10 cellular contexts compared by ENCODE assay signal in genomic region chr14:99275222-99275584, GRCh38. TPM values are rescaled to one million over a fixed set of nuclear protein-coding genes. Genes with fewer than 3 reads are reported as not detected.
A peak's percentile ranks its signal among the peaks of the same experiment; 100 is the strongest.
DNase-seq lines count a peak whose midpoint lies in the region; ATAC-seq and TF ChIP-seq lines count a peak whose summit lies in the region.
"Had no signal": no experiment of that assay in that cellular context is flagged by ENCODE, and none has a peak within 500 bp of the region (broad histone marks: within the 10 kb centered on the region; RNA-seq: fewer than 3 reads in every experiment).

No MANE protein-coding gene starts in this region.

- peaks cover 25% of the 10 kb centered on the region for H3K27me3 Mint-ChIP-seq in Caco-2 (ENCODE audit: insufficient read depth, unreplicated experiment)
- H3K27me3 Mint-ChIP-seq in activated T-helper 17 cell treated with anti-CD3 and anti-CD28 coated beads, Interleukin-2, amount 50 U/mL, for 72 hours, result no peaks in the 10 kb centered on the region

- H3K27ac ChIP-seq in BLaER1, result no peak overlapping the region
- no peak overlapping the region for H3K27ac ChIP-seq in iPS-20b (ENCODE audit: low read length)
- no peak overlapping the region for H3K27ac ChIP-seq in coronary artery
- H3K27ac ChIP-seq: thyroid gland had no signal

- peak overlapping the region; percentile 74 for H3K4me3 Mint-ChIP-seq in Caco-2 (ENCODE audit: unreplicated experiment)
- peak overlapping the region; percentile 95 for H3K4me3 Mint-ChIP-seq in activated T-helper 17 cell treated with anti-CD3 and anti-CD28 coated beads, Interleukin-2, amount 50 U/mL, for 72 hours

- intact Hi-C loops in Caco-2 (cut with micrococcal nuclease; ENCODE audit: unreplicated experiment), result no loop called here

- H3K27ac Mint-ChIP-seq in Caco-2 (ENCODE audit: unreplicated experiment), result no peak overlapping the region
- peak overlapping the region; percentile 24 for H3K27ac Mint-ChIP-seq in activated T-helper 17 cell treated with anti-CD3 and anti-CD28 coated beads, Interleukin-2, amount 50 U/mL, for 72 hours

- peak overlapping the region; percentile 84; the same call in 1 of the 2 replicates for H3K4me2 ChIP-seq in BLaER1

- CTCF ChIA-PET in Caco-2 (lab: Charles Lee), result interaction anchor here (0.6 to 1.2 kb wide), 3 partner anchors 22 to 792 kb away, joined by 3 to 4 read pairs (median 3); no protein-coding TSS in a partner anchor

- H3K4me1 ChIP-seq in BLaER1 (peaks cover 34% of the 10 kb centered on the region), Caco-2 (peaks cover 20% of the 10 kb centered on the region), iPS-20b (ENCODE audit: insufficient read depth, low read length) (peaks cover 15% of the 10 kb centered on the region)

- H3K4me3 ChIP-seq in BLaER1 (no peak overlapping the region), Caco-2 (ENCODE audit: low read depth, low read length) (no peak overlapping the region; the same call in 1 of the 2 replicates), iPS-20b (ENCODE audit: low read length) (peak overlapping the region; percentile 86; the same call in 1 of the 2 replicates), coronary artery (no peak overlapping the region)

- H3K9me3 ChIP-seq in BLaER1 (no peaks in the 10 kb centered on the region), Caco-2 (no peaks in the 10 kb centered on the region), iPS-20b (ENCODE audit: insufficient read depth, low read depth, low read length) (no peaks in the 10 kb centered on the region)
- H3K9me3 ChIP-seq: thyroid gland had no signal

- DNase-seq in Caco-2, result no peak
- DNase-seq in coronary artery (ENCODE audit: low spot score), result no peak
- no peak for DNase-seq in hypothalamus (lab: John Stamatoyannopoulos, UW)
- no peak for DNase-seq in COR-L47 (lab: John Stamatoyannopoulos, UW)
- DNase-seq: GF-D8 had no signal

- TF ChIP-seq CTCF in Caco-2 (IDR thresholded peaks at IDR 0.05; ENCODE audit: insufficient read depth in 1 of 2, low read depth in 1 of 2, low read length in 1 of 2, severe bottlenecking in 1 of 2, unreplicated experiment in 1 of 2), result no peak
- no peak for TF ChIP-seq CTCF in coronary artery (IDR thresholded peaks at IDR 0.05)

- POLR2A ChIA-PET in Caco-2 (lab: Charles Lee), result no interaction called here

- H3K36me3 Mint-ChIP-seq in Caco-2 (ENCODE audit: insufficient read depth, unreplicated experiment), result no peaks in the 10 kb centered on the region
- peaks cover 18% of the 10 kb centered on the region for H3K36me3 Mint-ChIP-seq in activated T-helper 17 cell treated with anti-CD3 and anti-CD28 coated beads, Interleukin-2, amount 50 U/mL, for 72 hours (ENCODE audit: low read depth)

- H3K36me3 ChIP-seq in BLaER1 (no peaks in the 10 kb centered on the region), Caco-2 (ENCODE audit: control insufficient read depth, insufficient read depth, low read length) (no peaks in the 10 kb centered on the region), iPS-20b (ENCODE audit: insufficient read depth, low read depth, low read length) (no peaks in the 10 kb centered on the region)
- H3K36me3 ChIP-seq: thyroid gland had no signal

- no peaks in the 10 kb centered on the region for H3K9me3 Mint-ChIP-seq in Caco-2 (ENCODE audit: unreplicated experiment)
- no peaks in the 10 kb centered on the region for H3K9me3 Mint-ChIP-seq in activated T-helper 17 cell treated with anti-CD3 and anti-CD28 coated beads, Interleukin-2, amount 50 U/mL, for 72 hours

- H3K9ac ChIP-seq in BLaER1 (no peak overlapping the region), iPS-20b (ENCODE audit: low read depth, low read length) (no peak overlapping the region)

- no TSS peak for BruUV-seq in Caco-2 (replicated peaks; lab: Mats Ljungman, UMichigan)

- peaks cover 5% of the 10 kb centered on the region for H3K4me1 Mint-ChIP-seq in Caco-2 (ENCODE audit: low read depth, unreplicated experiment)
- peaks cover 13% of the 10 kb centered on the region for H3K4me1 Mint-ChIP-seq in activated T-helper 17 cell treated with anti-CD3 and anti-CD28 coated beads, Interleukin-2, amount 50 U/mL, for 72 hours

- no peak for ATAC-seq in activated T-helper 17 cell treated with anti-CD3 and anti-CD28 coated beads, Interleukin-2, amount 50 U/mL, for 72 hours (replicated peaks)
- ATAC-seq in HG03039 (IDR thresholded peaks at IDR 0.05; ENCODE audit: unreplicated experiment), result no peak

- peaks cover 91% of the 10 kb centered on the region for H3K27me3 ChIP-seq in BLaER1
- H3K27me3 ChIP-seq in Caco-2 (replicated peaks; ENCODE audit: control insufficient read depth, insufficient read depth, low read length), result peaks cover under 1% of the 10 kb centered on the region
- H3K27me3 ChIP-seq in iPS-20b (ENCODE audit: insufficient read depth, low read length), result peaks cover 61% of the 10 kb centered on the region
- H3K27me3 ChIP-seq: thyroid gland had no signal

- peaks cover 17% of the 10 kb centered on the region for H4K20me1 ChIP-seq in BLaER1

RNA-seq across cellular contexts. Expression of gene BCL11B, which starts 3.2 kb away (rescaled TPM):
- 0.05 TPM in 1 of 2 replicates, not detected in the other for total RNA-seq in Caco-2 (2022)
- 10 to 100 TPM; 51.4 to 52.9 TPM for total RNA-seq in activated T-helper 17 cell treated with anti-CD3 and anti-CD28 coated beads, Interleukin-2, amount 50 U/mL, for 72 hours

Comparison
In these comparisons a context has a peak if more than half of its experiments do, and no peak if none do; other contexts are left out.
1. RNA of gene BCL11B, which starts 3.2 kb away (total RNA-seq): 51.4 to 52.9 TPM in activated T-helper 17 cell treated with anti-CD3 and anti-CD28 coated beads, Interleukin-2, amount 50 U/mL, for 72 hours; 0.05 TPM in Caco-2; every median in the first group is over 10 times any median in the second.